Comparison of ENCODE assay signal across 8 cellular contexts in the genomic region with DNA sequence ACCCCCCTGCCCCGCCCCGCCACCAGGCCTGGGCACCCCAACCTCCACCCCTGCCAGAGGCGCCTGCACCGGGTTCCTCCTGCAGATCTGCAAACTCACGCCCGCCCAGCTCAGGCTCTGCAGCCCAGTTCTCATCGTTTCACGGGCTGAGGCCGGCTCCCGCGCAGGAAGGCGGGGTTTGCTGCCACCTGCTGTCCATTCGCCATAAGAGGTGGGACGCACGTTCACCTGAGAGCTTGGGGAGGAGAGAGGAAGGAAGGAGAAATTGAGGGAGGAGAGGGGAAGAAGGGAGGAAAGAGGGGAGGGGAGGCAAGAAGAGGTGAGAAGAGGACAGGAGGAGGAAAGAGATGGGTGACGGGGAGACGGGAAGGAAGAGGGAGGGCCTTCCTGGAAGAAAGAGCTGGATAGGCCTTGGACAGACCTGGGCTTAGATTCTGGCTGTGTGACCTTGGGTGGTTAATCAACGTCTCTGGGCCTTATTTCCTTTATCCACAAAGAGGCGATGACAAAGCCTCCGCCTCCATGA.
DNase-seq lines count a peak whose midpoint lies in the region; ATAC-seq and TF ChIP-seq lines count a peak whose summit lies in the region.

No MANE protein-coding gene starts in this region.

- H3K9me3 ChIP-seq in RWPE2 (ENCODE audit: severe bottlenecking) (peaks cover 7% of the 10 kb centered on the region), vagina (no peaks in the 10 kb centered on the region)

- intact Hi-C loops in posterior cingulate gyrus (cut with DNase I): no loop called here
- intact Hi-C loops in vagina (cut with DNase I): no loop called here

- H3K4me3 ChIP-seq in RWPE2 (ENCODE audit: severe bottlenecking) (no peak overlapping the region), vagina (no peak overlapping the region)

- H3K36me3 ChIP-seq in RWPE2 (ENCODE audit: low read depth) (no peaks in the 10 kb centered on the region), vagina (no peaks in the 10 kb centered on the region)

- DNase-seq in ELF-1 (ENCODE audit: low read depth, low spot score) (peak; percentile 92), HuH-7.5 (ENCODE audit: low spot score) (peak; percentile 89), RWPE2 (ENCODE audit: low spot score) (no peak), glomerular visceral epithelial cell (ENCODE audit: extremely low spot score) (peak; percentile 64), posterior cingulate gyrus (peak; percentile 65 to 97 (median 84)), vagina (ENCODE audit: extremely low spot score in 2 of 2) (no peak)
- peak; percentile 46 for DNase-seq in activated gamma-delta T cell treated with anti-CD3 and anti-CD28 coated beads, Interleukin-2, amount 50 U/mL, for 16 hours (ENCODE audit: low read depth)

- ATAC-seq in RWPE2 (ENCODE audit: low read depth) (peak; percentile 94), HG02852 (IDR thresholded peaks at IDR 0.05; ENCODE audit: unreplicated experiment) (no peak)

- no peak for TF ChIP-seq POLR2A in vagina (IDR thresholded peaks at IDR 0.05)

- H3K4me1 ChIP-seq in RWPE2 (ENCODE audit: insufficient read depth, poor library complexity, severe bottlenecking): no peaks in the 10 kb centered on the region
- H3K4me1 ChIP-seq in vagina: peaks cover 14% of the 10 kb centered on the region

- no peak overlapping the region for H3K27ac ChIP-seq in RWPE2 (ENCODE audit: poor library complexity, severe bottlenecking)
- H3K27ac ChIP-seq in vagina: no peak overlapping the region

- TF ChIP-seq CTCF in RWPE2 (IDR thresholded peaks at IDR 0.05; ENCODE audit: poor library complexity, severe bottlenecking) (peak; percentile 85), vagina (IDR thresholded peaks at IDR 0.05) (peak; percentile 36 to 43 (median 42))

- H3K27me3 ChIP-seq in RWPE2 (ENCODE audit: insufficient read depth, poor library complexity, severe bottlenecking) (peaks cover 41% of the 10 kb centered on the region), vagina (no peaks in the 10 kb centered on the region)

Comparison
In these comparisons a context has a peak if more than half of its experiments do, and no peak if none do; other contexts are left out.
1. DNase-seq: peak in ELF-1 (single experiment), HuH-7.5 (single experiment), activated gamma-delta T cell treated with anti-CD3 and anti-CD28 coated beads, Interleukin-2, amount 50 U/mL, for 16 hours (single experiment), glomerular visceral epithelial cell (single experiment) and posterior cingulate gyrus (10 of 10); none in RWPE2 (single experiment) and vagina (0 of 2).